ENCODE assay signal across 14 cellular contexts in the genomic region with DNA sequence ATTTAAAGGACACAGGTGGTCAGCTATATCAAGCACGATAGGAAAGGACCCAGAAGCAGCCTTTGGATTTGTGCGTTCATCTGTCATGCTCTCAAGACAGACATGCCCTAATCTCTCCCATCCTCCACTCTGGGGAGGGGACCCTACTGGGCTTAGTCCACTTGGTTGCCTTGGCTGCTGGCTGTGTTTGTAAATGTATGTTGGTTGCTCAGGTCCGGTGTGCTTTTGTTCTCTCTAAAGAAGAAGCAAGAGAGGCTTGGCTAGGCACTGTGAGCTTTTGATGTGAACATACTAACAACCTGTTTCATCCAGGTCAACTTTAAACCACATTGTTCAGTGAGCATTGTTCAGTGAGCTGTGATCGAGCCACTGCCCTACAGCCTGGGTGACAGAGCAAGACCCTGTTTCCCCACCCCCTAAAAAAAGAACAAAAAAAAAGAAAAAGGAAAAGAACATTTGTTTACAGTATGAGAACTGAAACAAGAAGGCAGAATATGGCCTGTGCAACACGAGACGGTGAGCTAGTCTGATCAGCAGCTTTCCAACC.
DNase-seq lines count a peak whose midpoint lies in the region; ATAC-seq, FAIRE-seq and TF ChIP-seq lines count a peak whose summit lies in the region.
"Had no signal": no experiment of that assay in that cellular context is flagged by ENCODE, and none has a peak within 500 bp of the region (broad histone marks: within the 10 kb centered on the region; RNA-seq: fewer than 3 reads in every experiment).

No MANE protein-coding gene starts in this region.

- peaks cover 12% of the 10 kb centered on the region for H3K36me3 Mint-ChIP-seq in activated T-cell treated with anti-CD3 and anti-CD28 coated beads, Interleukin-2, amount 50 U/mL, for 24 hours (ENCODE audit: low read depth)
- H3K36me3 Mint-ChIP-seq in activated T-cell treated with anti-CD3 and anti-CD28 coated beads, Interleukin-2, amount 50 U/mL, for 4 hours (ENCODE audit: insufficient read depth), result peaks cover 5% of the 10 kb centered on the region
- H3K36me3 Mint-ChIP-seq in stimulated activated naive B cell treated with anti-CD40 and anti-IgM and Interleukin-4, amounts not matched to agents 10 μg/mL and 1 μg/mL and 100 μg/mL, for 72 hours, result peaks cover 0 to 3% of the 10 kb centered on the region in 2 donors

- H3K27me3 ChIP-seq in WERI-Rb-1 (ENCODE audit: insufficient read depth, low read depth, severe bottlenecking), result no peaks in the 10 kb centered on the region

- H3K27ac Mint-ChIP-seq in activated T-cell treated with anti-CD3 and anti-CD28 coated beads, Interleukin-2, amount 50 U/mL, for 24 hours, result peak overlapping the region; percentile 70
- H3K27ac Mint-ChIP-seq in stimulated activated naive B cell treated with anti-CD40 and anti-IgM and Interleukin-4, amounts not matched to agents 10 μg/mL and 1 μg/mL and 100 μg/mL, for 72 hours, result peak overlapping the region; percentile 89
- H3K27ac Mint-ChIP-seq: activated CD4-positive, alpha-beta T cell treated with anti-CD3 and anti-CD28 coated beads, Interleukin-2, amount 10 ng/mL, durations not matched to agents 7 days and 5 days had no signal

- H3K27me3 Mint-ChIP-seq in activated T-cell treated with anti-CD3 and anti-CD28 coated beads, Interleukin-2, amount 50 U/mL, for 24 hours, result no peaks in the 10 kb centered on the region
- no peaks in the 10 kb centered on the region for H3K27me3 Mint-ChIP-seq in activated T-cell treated with anti-CD3 and anti-CD28 coated beads, Interleukin-2, amount 50 U/mL, for 4 hours (ENCODE audit: low read depth)
- no peaks in the 10 kb centered on the region for H3K27me3 Mint-ChIP-seq in stimulated activated naive B cell treated with anti-CD40 and anti-IgM and Interleukin-4, amounts not matched to agents 10 μg/mL and 1 μg/mL and 100 μg/mL, for 72 hours
- H3K27me3 Mint-ChIP-seq: activated CD4-positive, alpha-beta T cell treated with anti-CD3 and anti-CD28 coated beads, Interleukin-2, amount 10 ng/mL, durations not matched to agents 7 days and 5 days had no signal

- H3K9me3 Mint-ChIP-seq in activated T-cell treated with anti-CD3 and anti-CD28 coated beads, Interleukin-2, amount 50 U/mL, for 24 hours, result peaks cover 2% of the 10 kb centered on the region
- H3K9me3 Mint-ChIP-seq in activated T-cell treated with anti-CD3 and anti-CD28 coated beads, Interleukin-2, amount 50 U/mL, for 4 hours, result no peaks in the 10 kb centered on the region
- peaks cover 0 to 2% of the 10 kb centered on the region in 2 donors for H3K9me3 Mint-ChIP-seq in stimulated activated naive B cell treated with anti-CD40 and anti-IgM and Interleukin-4, amounts not matched to agents 10 μg/mL and 1 μg/mL and 100 μg/mL, for 72 hours

- no peak for TF ChIP-seq CTCF in WERI-Rb-1 (IDR thresholded peaks at IDR 0.05; ENCODE audit: low read depth, low read length)
- no peak for TF ChIP-seq CTCF in D721Med (IDR thresholded peaks at IDR 0.05; ENCODE audit: insufficient read depth, missing control alignments)

- H3K36me3 ChIP-seq in WERI-Rb-1, result no peaks in the 10 kb centered on the region

- peaks cover 63% of the 10 kb centered on the region for H3K4me1 Mint-ChIP-seq in activated T-cell treated with anti-CD3 and anti-CD28 coated beads, Interleukin-2, amount 50 U/mL, for 24 hours (ENCODE audit: low read depth)
- peaks cover 57% of the 10 kb centered on the region for H3K4me1 Mint-ChIP-seq in activated T-cell treated with anti-CD3 and anti-CD28 coated beads, Interleukin-2, amount 50 U/mL, for 4 hours (ENCODE audit: low read depth)
- H3K4me1 Mint-ChIP-seq in stimulated activated naive B cell treated with anti-CD40 and anti-IgM and Interleukin-4, amounts not matched to agents 10 μg/mL and 1 μg/mL and 100 μg/mL, for 72 hours, result peaks cover 35 to 58% of the 10 kb centered on the region in 2 donors

- H3K4me3 ChIP-seq in WERI-Rb-1 (ENCODE audit: low read depth, low read length), result no peak overlapping the region

- FAIRE-seq in D721Med (lab: Jason Lieb, UNC), result no peak

- DNase-seq in activated T-cell treated with anti-CD3 and anti-CD28 coated beads, Interleukin-2, amount 50 U/mL, for 24 hours, result no peak
- no peak for DNase-seq in activated T-cell treated with anti-CD3 and anti-CD28 coated beads, Interleukin-2, amount 50 U/mL, for 4 hours
- DNase-seq in WERI-Rb-1, result peak; percentile 46
- DNase-seq in stimulated activated naive B cell treated with anti-CD40 and anti-IgM and Interleukin-4, amounts not matched to agents 10 μg/mL and 1 μg/mL and 100 μg/mL, for 72 hours, result no peak
- DNase-seq in D721Med (ENCODE audit: insufficient read length, low spot score), result no peak
- no peak for DNase-seq in SW 1271 (lab: John Stamatoyannopoulos, UW)
- DNase-seq: activated CD4-positive, alpha-beta T cell treated with anti-CD3 and anti-CD28 coated beads, Interleukin-2, amount 10 ng/mL, durations not matched to agents 7 days and 5 days; DMS79; effector CD4-positive, alpha-beta T cell; left ventricle myocardium superior; stimulated activated CD4-positive, alpha-beta T cell treated with anti-CD3 and anti-CD28 coated beads, Interleukin-2, amount 100 ng/mL, for 48 hours had no signal

- H3K9me3 ChIP-seq in WERI-Rb-1 (ENCODE audit: severe bottlenecking), result no peaks in the 10 kb centered on the region

- ATAC-seq in activated T-cell treated with anti-CD3 and anti-CD28 coated beads, Interleukin-2, amount 50 U/mL, for 4 hours, result no peak
- ATAC-seq in HG02678 (IDR thresholded peaks at IDR 0.05; ENCODE audit: unreplicated experiment) (peak; percentile 44), GM18502 (IDR thresholded peaks at IDR 0.05; ENCODE audit: poor library complexity, unreplicated experiment) (no peak)
- ATAC-seq in stimulated activated naive B cell treated with anti-CD40 and anti-IgM and Interleukin-4, amounts not matched to agents 10 μg/mL and 1 μg/mL and 100 μg/mL, for 72 hours (replicated peaks), result peak in 1 of 2 donors; percentile 40
- ATAC-seq: left ventricle myocardium superior had no signal

- H3K27ac ChIP-seq in WERI-Rb-1, result no peak overlapping the region
- H3K27ac ChIP-seq: parathyroid adenoma had no signal

- H3K4me3 Mint-ChIP-seq in activated T-cell treated with anti-CD3 and anti-CD28 coated beads, Interleukin-2, amount 50 U/mL, for 24 hours, result no peak overlapping the region
- no peak overlapping the region for H3K4me3 Mint-ChIP-seq in activated T-cell treated with anti-CD3 and anti-CD28 coated beads, Interleukin-2, amount 50 U/mL, for 4 hours
- peak overlapping the region; percentile 60 to 65 for H3K4me3 Mint-ChIP-seq in stimulated activated naive B cell treated with anti-CD40 and anti-IgM and Interleukin-4, amounts not matched to agents 10 μg/mL and 1 μg/mL and 100 μg/mL, for 72 hours
- H3K4me3 Mint-ChIP-seq: activated CD4-positive, alpha-beta T cell treated with anti-CD3 and anti-CD28 coated beads, Interleukin-2, amount 10 ng/mL, durations not matched to agents 7 days and 5 days had no signal

Comparison
In these comparisons a context has a peak if more than half of its experiments do, and no peak if none do; other contexts are left out.
1. H3K4me3 Mint-ChIP-seq: peak in stimulated activated naive B cell treated with anti-CD40 and anti-IgM and Interleukin-4, amounts not matched to agents 10 μg/mL and 1 μg/mL and 100 μg/mL, for 72 hours (2 of 2); none in activated T-cell treated with anti-CD3 and anti-CD28 coated beads, Interleukin-2, amount 50 U/mL, for 24 hours (single experiment) and activated T-cell treated with anti-CD3 and anti-CD28 coated beads, Interleukin-2, amount 50 U/mL, for 4 hours (single experiment).